Comparison of ENCODE assay signal across 1 cellular context in the genomic region with DNA sequence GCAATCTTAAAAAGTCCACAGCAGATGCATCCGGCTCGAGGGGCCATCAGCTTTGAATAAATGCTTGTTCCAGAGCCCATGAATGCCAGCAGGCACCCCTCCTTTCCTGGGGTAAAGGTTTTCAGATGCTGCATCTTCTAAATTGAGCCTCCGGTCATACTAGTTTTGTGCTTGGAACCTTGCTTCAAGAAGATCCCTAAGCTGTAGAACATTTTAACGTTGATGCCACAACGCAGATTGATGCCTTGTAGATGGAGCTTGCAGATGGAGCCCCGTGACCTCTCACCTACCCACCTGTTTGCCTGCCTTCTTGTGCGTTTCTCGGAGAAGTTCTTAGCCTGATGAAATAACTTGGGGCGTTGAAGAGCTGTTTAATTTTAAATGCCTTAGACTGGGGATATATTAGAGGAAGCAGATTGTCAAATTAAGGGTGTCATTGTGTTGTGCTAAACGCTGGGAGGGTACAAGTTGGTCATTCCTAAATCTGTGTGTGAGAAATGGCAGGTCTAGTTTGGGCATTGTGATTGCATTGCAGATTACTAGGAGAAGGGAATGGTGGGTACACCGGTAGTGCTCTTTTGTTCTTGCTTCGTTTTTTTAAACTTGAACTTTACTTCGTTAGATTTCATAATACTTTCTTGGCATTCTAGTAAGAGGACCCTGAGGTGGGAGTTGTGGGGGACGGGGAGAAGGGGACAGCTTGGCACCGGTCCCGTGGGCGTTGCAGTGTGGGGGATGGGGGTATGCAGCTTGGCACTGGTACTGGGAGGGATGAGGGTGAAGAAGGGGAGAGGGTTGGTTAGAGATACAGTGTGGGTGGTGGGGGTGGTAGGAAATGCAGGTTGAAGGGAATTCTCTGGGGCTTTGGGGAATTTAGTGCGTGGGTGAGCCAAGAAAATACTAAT.
TF ChIP-seq lines count a peak whose summit lies in the region.

No MANE protein-coding gene starts in this region.

TF ChIP-seq in K562, 482 proteins besides CTCF, POLR2A, EP300 and RAD21 (continues in another document):
- TF ChIP-seq SMAD1 (IDR thresholded peaks at IDR 0.05; ENCODE audit: low read depth, low read length, partially characterized antibody), result peak; percentile 97
- TF ChIP-seq MYC (IDR thresholded peaks at IDR 0.05; ENCODE audit: low read depth, low read length), result no peak
- no peak for TF ChIP-seq MYC (CRISPR knock-in tag; IDR thresholded peaks at IDR 0.05; ENCODE audit: borderline replicate concordance, low read depth)
- TF ChIP-seq PURB (CRISPR knock-in tag; IDR thresholded peaks at IDR 0.05; ENCODE audit: low read depth), result no peak
- TF ChIP-seq TAF15 (IDR thresholded peaks at IDR 0.05; ENCODE audit: low read depth, low read length), result no peak
- TF ChIP-seq, protein P1, sequence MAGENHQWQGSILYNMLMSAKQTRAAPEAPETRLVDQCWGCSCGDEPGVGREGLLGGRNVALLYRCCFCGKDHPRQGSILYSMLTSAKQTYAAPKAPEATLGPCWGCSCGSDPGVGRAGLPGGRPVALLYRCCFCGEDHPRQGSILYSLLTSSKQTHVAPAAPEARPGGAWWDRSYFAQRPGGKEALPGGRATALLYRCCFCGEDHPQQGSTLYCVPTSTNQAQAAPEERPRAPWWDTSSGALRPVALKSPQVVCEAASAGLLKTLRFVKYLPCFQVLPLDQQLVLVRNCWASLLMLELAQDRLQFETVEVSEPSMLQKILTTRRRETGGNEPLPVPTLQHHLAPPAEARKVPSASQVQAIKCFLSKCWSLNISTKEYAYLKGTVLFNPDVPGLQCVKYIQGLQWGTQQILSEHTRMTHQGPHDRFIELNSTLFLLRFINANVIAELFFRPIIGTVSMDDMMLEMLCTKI (IDR thresholded peaks at IDR 0.05; ENCODE audit: partially characterized antibody), result no peak
- peak; percentile 67 for TF ChIP-seq NFIC (IDR thresholded peaks at IDR 0.05)
- peak; percentile 70 for TF ChIP-seq POLR2G (IDR thresholded peaks at IDR 0.05; ENCODE audit: low read depth, low read length)
- TF ChIP-seq NFRKB (IDR thresholded peaks at IDR 0.05; ENCODE audit: low read depth), result no peak
- 0 out of 2 replicates have a peak, but pooled peaks have one; percentile 52 for TF ChIP-seq ZSCAN32 (CRISPR knock-in tag; IDR thresholded peaks at IDR 0.05)
- TF ChIP-seq, protein P2, sequence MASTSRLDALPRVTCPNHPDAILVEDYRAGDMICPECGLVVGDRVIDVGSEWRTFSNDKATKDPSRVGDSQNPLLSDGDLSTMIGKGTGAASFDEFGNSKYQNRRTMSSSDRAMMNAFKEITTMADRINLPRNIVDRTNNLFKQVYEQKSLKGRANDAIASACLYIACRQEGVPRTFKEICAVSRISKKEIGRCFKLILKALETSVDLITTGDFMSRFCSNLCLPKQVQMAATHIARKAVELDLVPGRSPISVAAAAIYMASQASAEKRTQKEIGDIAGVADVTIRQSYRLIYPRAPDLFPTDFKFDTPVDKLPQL (IDR thresholded peaks at IDR 0.05; ENCODE audit: extremely low read depth, insufficient read length), result no peak
- TF ChIP-seq, protein P3, sequence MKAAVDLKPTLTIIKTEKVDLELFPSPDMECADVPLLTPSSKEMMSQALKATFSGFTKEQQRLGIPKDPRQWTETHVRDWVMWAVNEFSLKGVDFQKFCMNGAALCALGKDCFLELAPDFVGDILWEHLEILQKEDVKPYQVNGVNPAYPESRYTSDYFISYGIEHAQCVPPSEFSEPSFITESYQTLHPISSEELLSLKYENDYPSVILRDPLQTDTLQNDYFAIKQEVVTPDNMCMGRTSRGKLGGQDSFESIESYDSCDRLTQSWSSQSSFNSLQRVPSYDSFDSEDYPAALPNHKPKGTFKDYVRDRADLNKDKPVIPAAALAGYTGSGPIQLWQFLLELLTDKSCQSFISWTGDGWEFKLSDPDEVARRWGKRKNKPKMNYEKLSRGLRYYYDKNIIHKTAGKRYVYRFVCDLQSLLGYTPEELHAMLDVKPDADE (conservative IDR thresholded peaks at IDR 0.05; ENCODE audit: control insufficient read depth, low read depth, low read length), result peak; percentile 30; the same call in 1 of the 2 replicates
- TF ChIP-seq MYNN (IDR thresholded peaks at IDR 0.05), result no peak
- no peak for TF ChIP-seq MYNN (CRISPR knock-in tag; IDR thresholded peaks at IDR 0.05)
- TF ChIP-seq, protein P4, sequence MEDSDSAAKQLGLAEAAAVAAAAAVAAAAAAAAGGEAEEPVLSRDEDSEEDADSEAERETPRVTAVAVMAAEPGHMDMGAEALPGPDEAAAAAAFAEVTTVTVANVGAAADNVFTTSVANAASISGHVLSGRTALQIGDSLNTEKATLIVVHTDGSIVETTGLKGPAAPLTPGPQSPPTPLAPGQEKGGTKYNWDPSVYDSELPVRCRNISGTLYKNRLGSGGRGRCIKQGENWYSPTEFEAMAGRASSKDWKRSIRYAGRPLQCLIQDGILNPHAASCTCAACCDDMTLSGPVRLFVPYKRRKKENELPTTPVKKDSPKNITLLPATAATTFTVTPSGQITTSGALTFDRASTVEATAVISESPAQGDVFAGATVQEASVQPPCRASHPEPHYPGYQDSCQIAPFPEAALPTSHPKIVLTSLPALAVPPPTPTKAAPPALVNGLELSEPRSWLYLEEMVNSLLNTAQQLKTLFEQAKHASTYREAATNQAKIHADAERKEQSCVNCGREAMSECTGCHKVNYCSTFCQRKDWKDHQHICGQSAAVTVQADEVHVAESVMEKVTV (CRISPR knock-in tag; IDR thresholded peaks at IDR 0.05), result no peak
- no peak for TF ChIP-seq FOS (IDR thresholded peaks at IDR 0.05; ENCODE audit: extremely low read depth, insufficient read length)
- no peak for TF ChIP-seq FIP1L1 (IDR thresholded peaks at IDR 0.05; ENCODE audit: low read depth, low read length, poor library complexity, severe bottlenecking)
- no peak for TF ChIP-seq KLF1 (tag; IDR thresholded peaks at IDR 0.05)
- TF ChIP-seq KHSRP (IDR thresholded peaks at IDR 0.05), result peak; percentile 77
- TF ChIP-seq, protein P5, sequence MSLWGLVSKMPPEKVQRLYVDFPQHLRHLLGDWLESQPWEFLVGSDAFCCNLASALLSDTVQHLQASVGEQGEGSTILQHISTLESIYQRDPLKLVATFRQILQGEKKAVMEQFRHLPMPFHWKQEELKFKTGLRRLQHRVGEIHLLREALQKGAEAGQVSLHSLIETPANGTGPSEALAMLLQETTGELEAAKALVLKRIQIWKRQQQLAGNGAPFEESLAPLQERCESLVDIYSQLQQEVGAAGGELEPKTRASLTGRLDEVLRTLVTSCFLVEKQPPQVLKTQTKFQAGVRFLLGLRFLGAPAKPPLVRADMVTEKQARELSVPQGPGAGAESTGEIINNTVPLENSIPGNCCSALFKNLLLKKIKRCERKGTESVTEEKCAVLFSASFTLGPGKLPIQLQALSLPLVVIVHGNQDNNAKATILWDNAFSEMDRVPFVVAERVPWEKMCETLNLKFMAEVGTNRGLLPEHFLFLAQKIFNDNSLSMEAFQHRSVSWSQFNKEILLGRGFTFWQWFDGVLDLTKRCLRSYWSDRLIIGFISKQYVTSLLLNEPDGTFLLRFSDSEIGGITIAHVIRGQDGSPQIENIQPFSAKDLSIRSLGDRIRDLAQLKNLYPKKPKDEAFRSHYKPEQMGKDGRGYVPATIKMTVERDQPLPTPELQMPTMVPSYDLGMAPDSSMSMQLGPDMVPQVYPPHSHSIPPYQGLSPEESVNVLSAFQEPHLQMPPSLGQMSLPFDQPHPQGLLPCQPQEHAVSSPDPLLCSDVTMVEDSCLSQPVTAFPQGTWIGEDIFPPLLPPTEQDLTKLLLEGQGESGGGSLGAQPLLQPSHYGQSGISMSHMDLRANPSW (CRISPR knock-in tag; IDR thresholded peaks at IDR 0.05), result 0 out of 2 replicates have a peak, but pooled peaks have one; percentile 16
- TF ChIP-seq ZBTB8A (IDR thresholded peaks at IDR 0.05; ENCODE audit: partially characterized antibody), result no peak
- TF ChIP-seq NR2C2 (CRISPR knock-in tag; IDR thresholded peaks at IDR 0.05), result no peak
- TF ChIP-seq NR2C2 (tag; IDR thresholded peaks at IDR 0.05), result no peak
- TF ChIP-seq HDAC1 (IDR thresholded peaks at IDR 0.05), result 0 out of 4 replicates have a peak, but pooled peaks of 1 of the 2 experiments have one; percentile 52
- peak; percentile 84 for TF ChIP-seq SNRNP70 (optimal IDR thresholded peaks at IDR 0.05; ENCODE audit: low read depth, low read length)
- no peak; the same call in 1 of the 2 replicates for TF ChIP-seq ZNF174 (CRISPR knock-in tag; IDR thresholded peaks at IDR 0.05)
- no peak for TF ChIP-seq ZNF23 (CRISPR knock-in tag; IDR thresholded peaks at IDR 0.05)
- peak; percentile 3 for TF ChIP-seq ZNF253 (CRISPR knock-in tag; conservative IDR thresholded peaks at IDR 0.05)
- no peak for TF ChIP-seq GTF2A2 (tag; IDR thresholded peaks at IDR 0.05)
- no peak for TF ChIP-seq TCFL5 (CRISPR knock-in tag; conservative IDR thresholded peaks at IDR 0.05)
- TF ChIP-seq, protein P6, sequence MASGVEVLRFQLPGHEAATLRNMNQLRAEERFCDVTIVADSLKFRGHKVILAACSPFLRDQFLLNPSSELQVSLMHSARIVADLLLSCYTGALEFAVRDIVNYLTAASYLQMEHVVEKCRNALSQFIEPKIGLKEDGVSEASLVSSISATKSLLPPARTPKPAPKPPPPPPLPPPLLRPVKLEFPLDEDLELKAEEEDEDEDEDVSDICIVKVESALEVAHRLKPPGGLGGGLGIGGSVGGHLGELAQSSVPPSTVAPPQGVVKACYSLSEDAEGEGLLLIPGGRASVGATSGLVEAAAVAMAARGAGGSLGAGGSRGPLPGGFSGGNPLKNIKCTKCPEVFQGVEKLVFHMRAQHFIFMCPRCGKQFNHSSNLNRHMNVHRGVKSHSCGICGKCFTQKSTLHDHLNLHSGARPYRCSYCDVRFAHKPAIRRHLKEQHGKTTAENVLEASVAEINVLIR (CRISPR knock-in tag; IDR thresholded peaks at IDR 0.05), result no peak
- no peak for TF ChIP-seq ZFP36 (IDR thresholded peaks at IDR 0.05; ENCODE audit: low read depth, low read length, partially characterized antibody)
- no peak for TF ChIP-seq SPI1 (IDR thresholded peaks at IDR 0.05; ENCODE audit: borderline replicate concordance, low read depth, low read length)
- 0 out of 2 replicates have a peak, but pooled peaks have one; percentile 68 for TF ChIP-seq ZNF232 (CRISPR knock-in tag; IDR thresholded peaks at IDR 0.05)
- TF ChIP-seq ZNF785 (CRISPR knock-in tag; IDR thresholded peaks at IDR 0.05), result no peak
- no peak; the same call in 1 of the 2 replicates for TF ChIP-seq ZKSCAN1 (IDR thresholded peaks at IDR 0.05; ENCODE audit: low read depth, low read length)
- TF ChIP-seq POLR3G (IDR thresholded peaks at IDR 0.05; ENCODE audit: extremely low read depth, insufficient read length, insufficient replicate concordance), result no peak
- TF ChIP-seq, protein P7, sequence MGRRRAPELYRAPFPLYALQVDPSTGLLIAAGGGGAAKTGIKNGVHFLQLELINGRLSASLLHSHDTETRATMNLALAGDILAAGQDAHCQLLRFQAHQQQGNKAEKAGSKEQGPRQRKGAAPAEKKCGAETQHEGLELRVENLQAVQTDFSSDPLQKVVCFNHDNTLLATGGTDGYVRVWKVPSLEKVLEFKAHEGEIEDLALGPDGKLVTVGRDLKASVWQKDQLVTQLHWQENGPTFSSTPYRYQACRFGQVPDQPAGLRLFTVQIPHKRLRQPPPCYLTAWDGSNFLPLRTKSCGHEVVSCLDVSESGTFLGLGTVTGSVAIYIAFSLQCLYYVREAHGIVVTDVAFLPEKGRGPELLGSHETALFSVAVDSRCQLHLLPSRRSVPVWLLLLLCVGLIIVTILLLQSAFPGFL (CRISPR knock-in tag; IDR thresholded peaks at IDR 0.05), result peak; percentile 96; the same call in 1 of the 2 replicates
- no peak for TF ChIP-seq POLR2H (tag; IDR thresholded peaks at IDR 0.05; ENCODE audit: low read depth)
- TF ChIP-seq XRCC5 (IDR thresholded peaks at IDR 0.05; ENCODE audit: low read depth, low read length), result peak; percentile 39; the same call in 1 of the 2 replicates
- peak; percentile 80 for TF ChIP-seq POLR2AphosphoS5 (IDR thresholded peaks at IDR 0.05; ENCODE audit: control insufficient read depth, insufficient read depth, low read depth, low read length)
- TF ChIP-seq BCL6 (CRISPR knock-in tag; IDR thresholded peaks at IDR 0.05), result no peak
- peak; percentile 23; the same call in 1 of the 2 replicates for TF ChIP-seq TGIF2 (CRISPR knock-in tag; IDR thresholded peaks at IDR 0.05)
- TF ChIP-seq ILK (tag; IDR thresholded peaks at IDR 0.05; ENCODE audit: borderline replicate concordance, low read depth), result no peak
- TF ChIP-seq ZNF707 (CRISPR knock-in tag; conservative IDR thresholded peaks at IDR 0.05), result no peak
- TF ChIP-seq, protein P8, sequence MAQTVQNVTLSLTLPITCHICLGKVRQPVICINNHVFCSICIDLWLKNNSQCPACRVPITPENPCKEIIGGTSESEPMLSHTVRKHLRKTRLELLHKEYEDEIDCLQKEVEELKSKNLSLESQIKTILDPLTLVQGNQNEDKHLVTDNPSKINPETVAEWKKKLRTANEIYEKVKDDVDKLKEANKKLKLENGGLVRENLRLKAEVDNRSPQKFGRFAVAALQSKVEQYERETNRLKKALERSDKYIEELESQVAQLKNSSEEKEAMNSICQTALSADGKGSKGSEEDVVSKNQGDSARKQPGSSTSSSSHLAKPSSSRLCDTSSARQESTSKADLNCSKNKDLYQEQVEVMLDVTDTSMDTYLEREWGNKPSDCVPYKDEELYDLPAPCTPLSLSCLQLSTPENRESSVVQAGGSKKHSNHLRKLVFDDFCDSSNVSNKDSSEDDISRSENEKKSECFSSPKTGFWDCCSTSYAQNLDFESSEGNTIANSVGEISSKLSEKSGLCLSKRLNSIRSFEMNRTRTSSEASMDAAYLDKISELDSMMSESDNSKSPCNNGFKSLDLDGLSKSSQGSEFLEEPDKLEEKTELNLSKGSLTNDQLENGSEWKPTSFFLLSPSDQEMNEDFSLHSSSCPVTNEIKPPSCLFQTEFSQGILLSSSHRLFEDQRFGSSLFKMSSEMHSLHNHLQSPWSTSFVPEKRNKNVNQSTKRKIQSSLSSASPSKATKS (CRISPR knock-in tag; IDR thresholded peaks at IDR 0.05), result peak; percentile 32; the same call in 1 of the 2 replicates
- no peak for TF ChIP-seq HOXB6 (CRISPR knock-in tag; IDR thresholded peaks at IDR 0.05; ENCODE audit: borderline replicate concordance)
- TF ChIP-seq CXXC5 (CRISPR knock-in tag; IDR thresholded peaks at IDR 0.05), result no peak
- TF ChIP-seq ZNF384 (IDR thresholded peaks at IDR 0.05; ENCODE audit: low read depth, low read length), result no peak
- TF ChIP-seq CC2D1A (IDR thresholded peaks at IDR 0.05), result no peak
- TF ChIP-seq ZNF133 (CRISPR knock-in tag; IDR thresholded peaks at IDR 0.05), result no peak
- TF ChIP-seq SMARCC2 (IDR thresholded peaks at IDR 0.05; ENCODE audit: low read depth), result no peak
- peak; percentile 34 for TF ChIP-seq CREB1 (IDR thresholded peaks at IDR 0.05)
- no peak; the same call in 1 of the 2 replicates for TF ChIP-seq CREB1 (CRISPR knock-in tag; IDR thresholded peaks at IDR 0.05)
- TF ChIP-seq ZNF274 (IDR thresholded peaks at IDR 0.05; ENCODE audit: borderline replicate concordance, low read depth, low read length), result no peak; the same call in 1 of the 2 replicates
- peak; percentile 72 for TF ChIP-seq HNRNPK (IDR thresholded peaks at IDR 0.05; ENCODE audit: low read depth, low read length, poor library complexity, severe bottlenecking)
- TF ChIP-seq ZNF79 (CRISPR knock-in tag; IDR thresholded peaks at IDR 0.05; ENCODE audit: low read depth), result no peak
- TF ChIP-seq SAFB (IDR thresholded peaks at IDR 0.05; ENCODE audit: borderline replicate concordance, low read depth, low read length), result no peak
- no peak for TF ChIP-seq HEY1 (CRISPR knock-in tag; IDR thresholded peaks at IDR 0.05; ENCODE audit: borderline replicate concordance)
- TF ChIP-seq RAD51 (IDR thresholded peaks at IDR 0.05; ENCODE audit: borderline replicate concordance, low read depth), result no peak
